In the genomic region with DNA sequence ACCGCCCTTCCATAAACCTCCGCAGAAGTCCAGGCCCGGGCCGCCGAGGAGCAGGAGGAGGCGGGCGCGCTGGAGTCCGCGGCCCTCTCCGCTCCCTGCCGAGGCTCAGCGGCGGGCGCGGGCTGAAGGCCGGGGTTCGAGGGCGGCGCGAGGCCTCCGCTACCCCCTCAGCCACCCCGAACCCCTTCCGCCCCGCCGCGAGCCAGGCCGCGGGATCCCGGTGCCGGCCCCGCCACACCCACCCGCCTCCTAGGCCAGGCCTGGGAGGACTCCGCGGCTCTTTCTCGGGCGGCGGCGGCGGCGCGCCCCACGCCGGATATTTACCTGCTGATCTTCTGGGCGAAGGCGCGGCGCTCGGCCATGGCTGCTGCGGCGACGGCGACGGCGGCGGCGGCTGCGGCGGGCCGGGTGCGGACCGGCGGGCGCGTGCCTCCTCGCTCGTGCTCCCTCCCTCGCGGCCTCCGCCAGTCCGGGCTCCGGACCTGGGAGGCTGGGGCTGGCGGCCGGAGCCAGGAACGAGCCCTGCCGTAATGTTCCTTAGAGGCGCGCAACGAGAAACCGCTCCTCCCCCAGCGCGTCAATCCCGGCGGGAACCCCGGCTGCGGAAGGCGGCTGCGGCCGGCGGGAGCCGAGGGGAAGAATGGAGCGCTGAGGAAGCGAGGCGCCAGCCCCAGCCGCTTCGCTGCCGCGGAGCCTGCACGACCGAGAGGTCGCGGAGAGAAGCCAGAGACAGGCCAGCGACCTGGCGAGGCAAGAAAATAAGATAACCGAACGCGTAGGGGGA, we compare ENCODE assay signal across 1 cellular context.
TF ChIP-seq lines count a peak whose summit lies in the region.

DOCK7 (minus strand) TSS at position 484 of the 784 bp plus-strand sequence; CDS start at position 362, 122 bp downstream.

TF ChIP-seq in HepG2, 621 proteins besides CTCF, POLR2A, EP300 and RAD21 (continued from another document and continues in another):
- 0 out of 2 replicates have a peak, but pooled peaks have one; percentile 18 for TF ChIP-seq ZHX1 (CRISPR knock-in tag; IDR thresholded peaks at IDR 0.05; ENCODE audit: low read depth)
- 0 out of 2 replicates have a peak, but pooled peaks have one; percentile 31 for TF ChIP-seq ZNF274 (CRISPR knock-in tag; IDR thresholded peaks at IDR 0.05)
- TF ChIP-seq KLF12 (CRISPR knock-in tag; IDR thresholded peaks at IDR 0.05; ENCODE audit: borderline replicate concordance), result peak; percentile 30; the same call in 1 of the 2 replicates
- peak; percentile 64 for TF ChIP-seq ZNF430 (CRISPR knock-in tag; IDR thresholded peaks at IDR 0.05)
- TF ChIP-seq HNF1A (IDR thresholded peaks at IDR 0.05; ENCODE audit: low read depth), result no peak
- TF ChIP-seq HNF1A (CRISPR knock-in tag; IDR thresholded peaks at IDR 0.05; ENCODE audit: borderline replicate concordance), result peak; percentile 60; the same call in 1 of the 2 replicates
- TF ChIP-seq FOXC1 (CRISPR knock-in tag; IDR thresholded peaks at IDR 0.05; ENCODE audit: borderline replicate concordance), result peak; percentile 63; the same call in 1 of the 2 replicates
- TF ChIP-seq ZNF160 (CRISPR knock-in tag; IDR thresholded peaks at IDR 0.05), result 0 out of 2 replicates have a peak, but pooled peaks have one; percentile 56
- TF ChIP-seq NR2F2 (IDR thresholded peaks at IDR 0.05; ENCODE audit: borderline replicate concordance, low read depth), result peak; percentile 22; the same call in 1 of the 2 replicates
- TF ChIP-seq SP4 (CRISPR knock-in tag; IDR thresholded peaks at IDR 0.05), result peak; percentile 21; the same call in 1 of the 2 replicates
- TF ChIP-seq KLF6 (CRISPR knock-in tag; IDR thresholded peaks at IDR 0.05), result peak; percentile 12; the same call in 1 of the 2 replicates
- TF ChIP-seq, protein P1, sequence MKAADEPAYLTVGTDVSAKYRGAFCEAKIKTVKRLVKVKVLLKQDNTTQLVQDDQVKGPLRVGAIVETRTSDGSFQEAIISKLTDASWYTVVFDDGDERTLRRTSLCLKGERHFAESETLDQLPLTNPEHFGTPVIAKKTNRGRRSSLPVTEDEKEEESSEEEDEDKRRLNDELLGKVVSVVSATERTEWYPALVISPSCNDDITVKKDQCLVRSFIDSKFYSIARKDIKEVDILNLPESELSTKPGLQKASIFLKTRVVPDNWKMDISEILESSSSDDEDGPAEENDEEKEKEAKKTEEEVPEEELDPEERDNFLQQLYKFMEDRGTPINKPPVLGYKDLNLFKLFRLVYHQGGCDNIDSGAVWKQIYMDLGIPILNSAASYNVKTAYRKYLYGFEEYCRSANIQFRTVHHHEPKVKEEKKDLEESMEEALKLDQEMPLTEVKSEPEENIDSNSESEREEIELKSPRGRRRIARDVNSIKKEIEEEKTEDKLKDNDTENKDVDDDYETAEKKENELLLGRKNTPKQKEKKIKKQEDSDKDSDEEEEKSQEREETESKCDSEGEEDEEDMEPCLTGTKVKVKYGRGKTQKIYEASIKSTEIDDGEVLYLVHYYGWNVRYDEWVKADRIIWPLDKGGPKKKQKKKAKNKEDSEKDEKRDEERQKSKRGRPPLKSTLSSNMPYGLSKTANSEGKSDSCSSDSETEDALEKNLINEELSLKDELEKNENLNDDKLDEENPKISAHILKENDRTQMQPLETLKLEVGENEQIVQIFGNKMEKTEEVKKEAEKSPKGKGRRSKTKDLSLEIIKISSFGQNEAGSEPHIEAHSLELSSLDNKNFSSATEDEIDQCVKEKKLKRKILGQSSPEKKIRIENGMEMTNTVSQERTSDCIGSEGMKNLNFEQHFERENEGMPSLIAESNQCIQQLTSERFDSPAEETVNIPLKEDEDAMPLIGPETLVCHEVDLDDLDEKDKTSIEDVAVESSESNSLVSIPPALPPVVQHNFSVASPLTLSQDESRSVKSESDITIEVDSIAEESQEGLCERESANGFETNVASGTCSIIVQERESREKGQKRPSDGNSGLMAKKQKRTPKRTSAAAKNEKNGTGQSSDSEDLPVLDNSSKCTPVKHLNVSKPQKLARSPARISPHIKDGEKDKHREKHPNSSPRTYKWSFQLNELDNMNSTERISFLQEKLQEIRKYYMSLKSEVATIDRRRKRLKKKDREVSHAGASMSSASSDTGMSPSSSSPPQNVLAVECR (CRISPR knock-in tag; IDR thresholded peaks at IDR 0.05; ENCODE audit: borderline replicate concordance), result peak; percentile 49; the same call in 1 of the 2 replicates
- no peak for TF ChIP-seq TBL1XR1 (IDR thresholded peaks at IDR 0.05; ENCODE audit: borderline replicate concordance, low read length, partially characterized antibody)
- peak; percentile 24 for TF ChIP-seq FOSL2 (CRISPR knock-in tag; IDR thresholded peaks at IDR 0.05)
- TF ChIP-seq ZNF280D (CRISPR knock-in tag; IDR thresholded peaks at IDR 0.05), result peak; percentile 54; the same call in 1 of the 2 replicates
- peak; percentile 88 for TF ChIP-seq ZFY (CRISPR knock-in tag; IDR thresholded peaks at IDR 0.05)
- TF ChIP-seq MED13 (CRISPR knock-in tag; IDR thresholded peaks at IDR 0.05), result 0 out of 2 replicates have a peak, but pooled peaks have one; percentile 47
- 0 out of 2 replicates have a peak, but pooled peaks have one; percentile 19 for TF ChIP-seq THAP11 (CRISPR knock-in tag; IDR thresholded peaks at IDR 0.05)
- no peak for TF ChIP-seq CBX1 (IDR thresholded peaks at IDR 0.05; ENCODE audit: low read depth)
- TF ChIP-seq, protein P2, sequence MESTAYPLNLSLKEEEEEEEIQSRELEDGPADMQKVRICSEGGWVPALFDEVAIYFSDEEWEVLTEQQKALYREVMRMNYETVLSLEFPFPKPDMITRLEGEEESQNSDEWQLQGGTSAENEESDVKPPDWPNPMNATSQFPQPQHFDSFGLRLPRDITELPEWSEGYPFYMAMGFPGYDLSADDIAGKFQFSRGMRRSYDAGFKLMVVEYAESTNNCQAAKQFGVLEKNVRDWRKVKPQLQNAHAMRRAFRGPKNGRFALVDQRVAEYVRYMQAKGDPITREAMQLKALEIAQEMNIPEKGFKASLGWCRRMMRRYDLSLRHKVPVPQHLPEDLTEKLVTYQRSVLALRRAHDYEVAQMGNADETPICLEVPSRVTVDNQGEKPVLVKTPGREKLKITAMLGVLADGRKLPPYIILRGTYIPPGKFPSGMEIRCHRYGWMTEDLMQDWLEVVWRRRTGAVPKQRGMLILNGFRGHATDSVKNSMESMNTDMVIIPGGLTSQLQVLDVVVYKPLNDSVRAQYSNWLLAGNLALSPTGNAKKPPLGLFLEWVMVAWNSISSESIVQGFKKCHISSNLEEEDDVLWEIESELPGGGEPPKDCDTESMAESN (CRISPR knock-in tag; conservative IDR thresholded peaks at IDR 0.05), result peak; percentile 94
- TF ChIP-seq, protein P3, sequence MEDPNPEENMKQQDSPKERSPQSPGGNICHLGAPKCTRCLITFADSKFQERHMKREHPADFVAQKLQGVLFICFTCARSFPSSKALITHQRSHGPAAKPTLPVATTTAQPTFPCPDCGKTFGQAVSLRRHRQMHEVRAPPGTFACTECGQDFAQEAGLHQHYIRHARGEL (CRISPR knock-in tag; IDR thresholded peaks at IDR 0.05), result no peak
- 0 out of 2 replicates have a peak, but pooled peaks have one; percentile 56 for TF ChIP-seq TIGD3 (CRISPR knock-in tag; IDR thresholded peaks at IDR 0.05; ENCODE audit: borderline replicate concordance)
- TF ChIP-seq ZNF543 (CRISPR knock-in tag; IDR thresholded peaks at IDR 0.05), result 0 out of 2 replicates have a peak, but pooled peaks have one; percentile 29
- TF ChIP-seq SKI (IDR thresholded peaks at IDR 0.05; ENCODE audit: partially characterized antibody), result peak; percentile 12
- TF ChIP-seq KDM2A (CRISPR knock-in tag; IDR thresholded peaks at IDR 0.05; ENCODE audit: borderline replicate concordance, low read depth), result peak; percentile 63; the same call in 1 of the 2 replicates
- TF ChIP-seq UBTF (CRISPR knock-in tag; IDR thresholded peaks at IDR 0.05), result peak; percentile 98
- TF ChIP-seq SMARCE1 (IDR thresholded peaks at IDR 0.05; ENCODE audit: borderline replicate concordance), result no peak
- 0 out of 2 replicates have a peak, but pooled peaks have one; percentile 51 for TF ChIP-seq NRL (CRISPR knock-in tag; IDR thresholded peaks at IDR 0.05; ENCODE audit: borderline replicate concordance)
- TF ChIP-seq MEF2D (CRISPR knock-in tag; IDR thresholded peaks at IDR 0.05), result peak; percentile 51; the same call in 1 of the 2 replicates
